Comparison of ENCODE assay signal across 1 cellular context in genomic region chr20:34414525-34414924, GRCh38.
TF ChIP-seq lines count a peak whose summit lies in the region.

No MANE protein-coding gene starts in this region.

TF ChIP-seq in GM12878, 131 proteins besides CTCF, POLR2A, EP300 and RAD21:
- TF ChIP-seq MLLT1 (IDR thresholded peaks at IDR 0.05) (peak; percentile 57), NR2F1 (conservative IDR thresholded peaks at IDR 0.05) (peak; percentile 51), RUNX3 (IDR thresholded peaks at IDR 0.05; ENCODE audit: low read length) (0 out of 2 replicates have a peak, but pooled peaks have one; percentile 18), BHLHE40 (IDR thresholded peaks at IDR 0.05; ENCODE audit: borderline replicate concordance in 1 of 2, low read depth in 2 of 2, low read length in 1 of 2) (peak in 1 of 2 experiments; percentile 59; a peak in 2 of 4 replicates)
